1 cellular context compared by ENCODE assay signal in the genomic region with DNA sequence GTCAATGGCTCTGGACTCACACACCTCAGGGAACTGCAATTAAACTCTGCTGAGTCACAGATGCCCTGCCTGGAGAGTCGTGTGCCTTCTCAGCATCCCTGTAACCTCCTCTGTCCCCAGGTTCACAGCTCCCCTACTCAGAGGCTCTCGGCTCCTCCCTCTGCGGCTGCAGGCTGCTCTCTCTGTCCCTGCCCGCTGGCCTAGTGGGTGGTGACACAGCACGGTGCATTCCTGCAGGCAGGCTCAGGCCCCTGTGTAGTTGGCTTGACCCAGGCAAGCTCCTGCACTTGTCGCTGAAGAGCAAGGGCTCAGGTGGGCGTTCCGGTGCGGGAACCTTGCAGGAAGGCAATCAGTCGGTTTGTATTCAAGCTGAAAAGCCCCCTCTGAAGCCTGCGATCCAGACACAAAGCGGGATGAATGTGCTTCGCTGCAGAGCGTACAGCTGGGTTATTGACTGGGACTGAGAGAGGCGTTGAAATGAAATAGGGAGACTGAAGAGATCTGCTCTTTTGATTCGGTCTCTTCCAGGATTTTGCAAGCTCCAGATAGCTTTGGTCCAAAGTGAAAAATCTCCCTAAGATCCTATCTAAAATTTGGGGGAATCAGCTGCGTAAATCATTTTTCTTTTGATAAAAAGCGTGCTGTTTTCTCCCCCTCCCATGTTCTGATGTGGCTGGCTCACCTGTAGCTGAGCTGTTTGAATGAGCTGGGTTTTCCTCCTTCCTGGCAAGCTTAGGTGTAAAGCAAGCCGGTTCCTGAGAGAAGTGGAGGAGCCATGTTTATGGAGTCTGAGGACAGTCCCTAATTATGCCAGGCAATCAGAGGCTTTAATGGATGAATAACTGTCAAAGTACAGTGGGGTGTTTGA.
TF ChIP-seq lines count a peak whose summit lies in the region.

No MANE protein-coding gene starts in this region.

TF ChIP-seq in HepG2, 621 proteins besides CTCF, POLR2A, EP300 and RAD21 (continued from another document and continues in another):
- TF ChIP-seq, protein P1, sequence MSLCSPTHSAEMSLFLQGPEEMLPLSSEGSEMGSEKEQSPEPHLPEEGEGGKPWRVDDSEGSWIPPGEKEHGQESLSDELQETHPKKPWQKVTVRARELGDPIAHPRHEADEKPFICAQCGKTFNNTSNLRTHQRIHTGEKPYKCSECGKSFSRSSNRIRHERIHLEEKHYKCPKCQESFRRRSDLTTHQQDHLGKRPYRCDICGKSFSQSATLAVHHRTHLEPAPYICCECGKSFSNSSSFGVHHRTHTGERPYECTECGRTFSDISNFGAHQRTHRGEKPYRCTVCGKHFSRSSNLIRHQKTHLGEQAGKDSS (CRISPR knock-in tag; IDR thresholded peaks at IDR 0.05; ENCODE audit: borderline replicate concordance, low read depth), result peak; percentile 93; the same call in 1 of the 2 replicates
- TF ChIP-seq MED13 (CRISPR knock-in tag; IDR thresholded peaks at IDR 0.05), result no peak
- no peak for TF ChIP-seq FLYWCH1 (CRISPR knock-in tag; IDR thresholded peaks at IDR 0.05)
- TF ChIP-seq, protein P2, sequence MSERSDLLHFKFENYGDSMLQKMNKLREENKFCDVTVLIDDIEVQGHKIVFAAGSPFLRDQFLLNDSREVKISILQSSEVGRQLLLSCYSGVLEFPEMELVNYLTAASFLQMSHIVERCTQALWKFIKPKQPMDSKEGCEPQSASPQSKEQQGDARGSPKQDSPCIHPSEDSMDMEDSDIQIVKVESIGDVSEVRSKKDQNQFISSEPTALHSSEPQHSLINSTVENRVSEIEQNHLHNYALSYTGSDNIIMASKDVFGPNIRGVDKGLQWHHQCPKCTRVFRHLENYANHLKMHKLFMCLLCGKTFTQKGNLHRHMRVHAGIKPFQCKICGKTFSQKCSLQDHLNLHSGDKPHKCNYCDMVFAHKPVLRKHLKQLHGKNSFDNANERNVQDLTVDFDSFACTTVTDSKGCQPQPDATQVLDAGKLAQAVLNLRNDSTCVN (CRISPR knock-in tag; IDR thresholded peaks at IDR 0.05; ENCODE audit: borderline replicate concordance), result peak; percentile 79; the same call in 1 of the 2 replicates
- peak; percentile 51; the same call in 1 of the 2 replicates for TF ChIP-seq ARNT2 (CRISPR knock-in tag; IDR thresholded peaks at IDR 0.05; ENCODE audit: low read depth)
- peak; percentile 41; the same call in 1 of the 2 replicates for TF ChIP-seq ZMYM2 (CRISPR knock-in tag; IDR thresholded peaks at IDR 0.05)
- TF ChIP-seq PRPF4 (IDR thresholded peaks at IDR 0.05; ENCODE audit: low read depth, low read length, poor library complexity, severe bottlenecking), result no peak
- TF ChIP-seq, protein P3, sequence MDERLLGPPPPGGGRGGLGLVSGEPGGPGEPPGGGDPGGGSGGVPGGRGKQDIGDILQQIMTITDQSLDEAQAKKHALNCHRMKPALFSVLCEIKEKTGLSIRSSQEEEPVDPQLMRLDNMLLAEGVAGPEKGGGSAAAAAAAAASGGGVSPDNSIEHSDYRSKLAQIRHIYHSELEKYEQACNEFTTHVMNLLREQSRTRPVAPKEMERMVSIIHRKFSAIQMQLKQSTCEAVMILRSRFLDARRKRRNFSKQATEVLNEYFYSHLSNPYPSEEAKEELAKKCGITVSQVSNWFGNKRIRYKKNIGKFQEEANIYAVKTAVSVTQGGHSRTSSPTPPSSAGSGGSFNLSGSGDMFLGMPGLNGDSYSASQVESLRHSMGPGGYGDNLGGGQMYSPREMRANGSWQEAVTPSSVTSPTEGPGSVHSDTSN (CRISPR knock-in tag; IDR thresholded peaks at IDR 0.05), result 0 out of 2 replicates have a peak, but pooled peaks have one; percentile 27
- 0 out of 2 replicates have a peak, but pooled peaks have one; percentile 18 for TF ChIP-seq DMAP1 (CRISPR knock-in tag; IDR thresholded peaks at IDR 0.05)
- no peak for TF ChIP-seq ZNF460 (CRISPR knock-in tag; IDR thresholded peaks at IDR 0.05; ENCODE audit: borderline replicate concordance)
- TF ChIP-seq SAP130 (CRISPR knock-in tag; IDR thresholded peaks at IDR 0.05; ENCODE audit: low read depth), result peak; percentile 90
- no peak for TF ChIP-seq KDM4B (CRISPR knock-in tag; IDR thresholded peaks at IDR 0.05)
- TF ChIP-seq CEBPG (CRISPR knock-in tag; IDR thresholded peaks at IDR 0.05), result peak; percentile 37; the same call in 1 of the 2 replicates
- TF ChIP-seq, protein P4, sequence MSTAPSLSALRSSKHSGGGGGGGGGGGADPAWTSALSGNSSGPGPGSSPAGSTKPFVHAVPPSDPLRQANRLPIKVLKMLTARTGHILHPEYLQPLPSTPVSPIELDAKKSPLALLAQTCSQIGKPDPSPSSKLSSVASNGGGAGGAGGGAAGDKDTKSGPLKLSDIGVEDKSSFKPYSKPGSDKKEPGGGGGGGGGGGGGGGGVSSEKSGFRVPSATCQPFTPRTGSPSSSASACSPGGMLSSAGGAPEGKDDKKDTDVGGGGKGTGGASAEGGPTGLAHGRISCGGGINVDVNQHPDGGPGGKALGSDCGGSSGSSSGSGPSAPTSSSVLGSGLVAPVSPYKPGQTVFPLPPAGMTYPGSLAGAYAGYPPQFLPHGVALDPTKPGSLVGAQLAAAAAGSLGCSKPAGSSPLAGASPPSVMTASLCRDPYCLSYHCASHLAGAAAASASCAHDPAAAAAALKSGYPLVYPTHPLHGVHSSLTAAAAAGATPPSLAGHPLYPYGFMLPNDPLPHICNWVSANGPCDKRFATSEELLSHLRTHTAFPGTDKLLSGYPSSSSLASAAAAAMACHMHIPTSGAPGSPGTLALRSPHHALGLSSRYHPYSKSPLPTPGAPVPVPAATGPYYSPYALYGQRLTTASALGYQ (CRISPR knock-in tag; IDR thresholded peaks at IDR 0.05), result no peak; the same call in 1 of the 2 replicates
- TF ChIP-seq ZNF792 (CRISPR knock-in tag; IDR thresholded peaks at IDR 0.05), result no peak; the same call in 1 of the 2 replicates
- TF ChIP-seq, protein P5, sequence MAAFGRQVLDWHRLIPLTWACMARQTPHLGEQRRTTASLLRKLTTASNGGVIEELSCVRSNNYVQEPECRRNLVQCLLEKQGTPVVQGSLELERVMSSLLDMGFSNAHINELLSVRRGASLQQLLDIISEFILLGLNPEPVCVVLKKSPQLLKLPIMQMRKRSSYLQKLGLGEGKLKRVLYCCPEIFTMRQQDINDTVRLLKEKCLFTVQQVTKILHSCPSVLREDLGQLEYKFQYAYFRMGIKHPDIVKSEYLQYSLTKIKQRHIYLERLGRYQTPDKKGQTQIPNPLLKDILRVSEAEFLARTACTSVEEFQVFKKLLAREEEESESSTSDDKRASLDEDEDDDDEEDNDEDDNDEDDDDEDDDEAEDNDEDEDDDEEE (CRISPR knock-in tag; IDR thresholded peaks at IDR 0.05), result peak; percentile 84; the same call in 1 of the 2 replicates
- TF ChIP-seq, protein P6, sequence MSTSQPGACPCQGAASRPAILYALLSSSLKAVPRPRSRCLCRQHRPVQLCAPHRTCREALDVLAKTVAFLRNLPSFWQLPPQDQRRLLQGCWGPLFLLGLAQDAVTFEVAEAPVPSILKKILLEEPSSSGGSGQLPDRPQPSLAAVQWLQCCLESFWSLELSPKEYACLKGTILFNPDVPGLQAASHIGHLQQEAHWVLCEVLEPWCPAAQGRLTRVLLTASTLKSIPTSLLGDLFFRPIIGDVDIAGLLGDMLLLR (CRISPR knock-in tag; IDR thresholded peaks at IDR 0.05), result no peak
- TF ChIP-seq, protein P7, sequence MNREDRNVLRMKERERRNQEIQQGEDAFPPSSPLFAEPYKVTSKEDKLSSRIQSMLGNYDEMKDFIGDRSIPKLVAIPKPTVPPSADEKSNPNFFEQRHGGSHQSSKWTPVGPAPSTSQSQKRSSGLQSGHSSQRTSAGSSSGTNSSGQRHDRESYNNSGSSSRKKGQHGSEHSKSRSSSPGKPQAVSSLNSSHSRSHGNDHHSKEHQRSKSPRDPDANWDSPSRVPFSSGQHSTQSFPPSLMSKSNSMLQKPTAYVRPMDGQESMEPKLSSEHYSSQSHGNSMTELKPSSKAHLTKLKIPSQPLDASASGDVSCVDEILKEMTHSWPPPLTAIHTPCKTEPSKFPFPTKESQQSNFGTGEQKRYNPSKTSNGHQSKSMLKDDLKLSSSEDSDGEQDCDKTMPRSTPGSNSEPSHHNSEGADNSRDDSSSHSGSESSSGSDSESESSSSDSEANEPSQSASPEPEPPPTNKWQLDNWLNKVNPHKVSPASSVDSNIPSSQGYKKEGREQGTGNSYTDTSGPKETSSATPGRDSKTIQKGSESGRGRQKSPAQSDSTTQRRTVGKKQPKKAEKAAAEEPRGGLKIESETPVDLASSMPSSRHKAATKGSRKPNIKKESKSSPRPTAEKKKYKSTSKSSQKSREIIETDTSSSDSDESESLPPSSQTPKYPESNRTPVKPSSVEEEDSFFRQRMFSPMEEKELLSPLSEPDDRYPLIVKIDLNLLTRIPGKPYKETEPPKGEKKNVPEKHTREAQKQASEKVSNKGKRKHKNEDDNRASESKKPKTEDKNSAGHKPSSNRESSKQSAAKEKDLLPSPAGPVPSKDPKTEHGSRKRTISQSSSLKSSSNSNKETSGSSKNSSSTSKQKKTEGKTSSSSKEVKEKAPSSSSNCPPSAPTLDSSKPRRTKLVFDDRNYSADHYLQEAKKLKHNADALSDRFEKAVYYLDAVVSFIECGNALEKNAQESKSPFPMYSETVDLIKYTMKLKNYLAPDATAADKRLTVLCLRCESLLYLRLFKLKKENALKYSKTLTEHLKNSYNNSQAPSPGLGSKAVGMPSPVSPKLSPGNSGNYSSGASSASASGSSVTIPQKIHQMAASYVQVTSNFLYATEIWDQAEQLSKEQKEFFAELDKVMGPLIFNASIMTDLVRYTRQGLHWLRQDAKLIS (CRISPR knock-in tag; IDR thresholded peaks at IDR 0.05), result 0 out of 2 replicates have a peak, but pooled peaks have one; percentile 77
- no peak for TF ChIP-seq MTA3 (CRISPR knock-in tag; IDR thresholded peaks at IDR 0.05)
- TF ChIP-seq DR1 (CRISPR knock-in tag; IDR thresholded peaks at IDR 0.05), result peak; percentile 80; the same call in 1 of the 2 replicates
- TF ChIP-seq, protein P8, sequence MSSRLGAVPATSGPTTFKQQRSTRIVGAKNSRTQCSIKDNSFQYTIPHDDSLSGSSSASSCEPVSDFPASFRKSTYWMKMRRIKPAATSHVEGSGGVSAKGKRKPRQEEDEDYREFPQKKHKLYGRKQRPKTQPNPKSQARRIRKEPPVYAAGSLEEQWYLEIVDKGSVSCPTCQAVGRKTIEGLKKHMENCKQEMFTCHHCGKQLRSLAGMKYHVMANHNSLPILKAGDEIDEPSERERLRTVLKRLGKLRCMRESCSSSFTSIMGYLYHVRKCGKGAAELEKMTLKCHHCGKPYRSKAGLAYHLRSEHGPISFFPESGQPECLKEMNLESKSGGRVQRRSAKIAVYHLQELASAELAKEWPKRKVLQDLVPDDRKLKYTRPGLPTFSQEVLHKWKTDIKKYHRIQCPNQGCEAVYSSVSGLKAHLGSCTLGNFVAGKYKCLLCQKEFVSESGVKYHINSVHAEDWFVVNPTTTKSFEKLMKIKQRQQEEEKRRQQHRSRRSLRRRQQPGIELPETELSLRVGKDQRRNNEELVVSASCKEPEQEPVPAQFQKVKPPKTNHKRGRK (CRISPR knock-in tag; IDR thresholded peaks at IDR 0.05), result peak; percentile 85; the same call in 1 of the 2 replicates
- TF ChIP-seq FOXK2 (IDR thresholded peaks at IDR 0.05), result no peak
- TF ChIP-seq ZNF451 (CRISPR knock-in tag; IDR thresholded peaks at IDR 0.05), result peak; percentile 77; the same call in 1 of the 2 replicates
- TF ChIP-seq, protein P9, sequence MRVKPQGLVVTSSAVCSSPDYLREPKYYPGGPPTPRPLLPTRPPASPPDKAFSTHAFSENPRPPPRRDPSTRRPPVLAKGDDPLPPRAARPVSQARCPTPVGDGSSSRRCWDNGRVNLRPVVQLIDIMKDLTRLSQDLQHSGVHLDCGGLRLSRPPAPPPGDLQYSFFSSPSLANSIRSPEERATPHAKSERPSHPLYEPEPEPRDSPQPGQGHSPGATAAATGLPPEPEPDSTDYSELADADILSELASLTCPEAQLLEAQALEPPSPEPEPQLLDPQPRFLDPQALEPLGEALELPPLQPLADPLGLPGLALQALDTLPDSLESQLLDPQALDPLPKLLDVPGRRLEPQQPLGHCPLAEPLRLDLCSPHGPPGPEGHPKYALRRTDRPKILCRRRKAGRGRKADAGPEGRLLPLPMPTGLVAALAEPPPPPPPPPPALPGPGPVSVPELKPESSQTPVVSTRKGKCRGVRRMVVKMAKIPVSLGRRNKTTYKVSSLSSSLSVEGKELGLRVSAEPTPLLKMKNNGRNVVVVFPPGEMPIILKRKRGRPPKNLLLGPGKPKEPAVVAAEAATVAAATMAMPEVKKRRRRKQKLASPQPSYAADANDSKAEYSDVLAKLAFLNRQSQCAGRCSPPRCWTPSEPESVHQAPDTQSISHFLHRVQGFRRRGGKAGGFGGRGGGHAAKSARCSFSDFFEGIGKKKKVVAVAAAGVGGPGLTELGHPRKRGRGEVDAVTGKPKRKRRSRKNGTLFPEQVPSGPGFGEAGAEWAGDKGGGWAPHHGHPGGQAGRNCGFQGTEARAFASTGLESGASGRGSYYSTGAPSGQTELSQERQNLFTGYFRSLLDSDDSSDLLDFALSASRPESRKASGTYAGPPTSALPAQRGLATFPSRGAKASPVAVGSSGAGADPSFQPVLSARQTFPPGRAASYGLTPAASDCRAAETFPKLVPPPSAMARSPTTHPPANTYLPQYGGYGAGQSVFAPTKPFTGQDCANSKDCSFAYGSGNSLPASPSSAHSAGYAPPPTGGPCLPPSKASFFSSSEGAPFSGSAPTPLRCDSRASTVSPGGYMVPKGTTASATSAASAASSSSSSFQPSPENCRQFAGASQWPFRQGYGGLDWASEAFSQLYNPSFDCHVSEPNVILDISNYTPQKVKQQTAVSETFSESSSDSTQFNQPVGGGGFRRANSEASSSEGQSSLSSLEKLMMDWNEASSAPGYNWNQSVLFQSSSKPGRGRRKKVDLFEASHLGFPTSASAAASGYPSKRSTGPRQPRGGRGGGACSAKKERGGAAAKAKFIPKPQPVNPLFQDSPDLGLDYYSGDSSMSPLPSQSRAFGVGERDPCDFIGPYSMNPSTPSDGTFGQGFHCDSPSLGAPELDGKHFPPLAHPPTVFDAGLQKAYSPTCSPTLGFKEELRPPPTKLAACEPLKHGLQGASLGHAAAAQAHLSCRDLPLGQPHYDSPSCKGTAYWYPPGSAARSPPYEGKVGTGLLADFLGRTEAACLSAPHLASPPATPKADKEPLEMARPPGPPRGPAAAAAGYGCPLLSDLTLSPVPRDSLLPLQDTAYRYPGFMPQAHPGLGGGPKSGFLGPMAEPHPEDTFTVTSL (CRISPR knock-in tag; IDR thresholded peaks at IDR 0.05; ENCODE audit: borderline replicate concordance), result peak; percentile 68; the same call in 1 of the 2 replicates
- no peak for TF ChIP-seq ZNF468 (CRISPR knock-in tag; IDR thresholded peaks at IDR 0.05)
- TF ChIP-seq ZNF30 (CRISPR knock-in tag; IDR thresholded peaks at IDR 0.05), result no peak
- TF ChIP-seq ZNF577 (CRISPR knock-in tag; IDR thresholded peaks at IDR 0.05; ENCODE audit: borderline replicate concordance, low read depth), result no peak
